1 cellular context compared by ENCODE assay signal in the genomic region with DNA sequence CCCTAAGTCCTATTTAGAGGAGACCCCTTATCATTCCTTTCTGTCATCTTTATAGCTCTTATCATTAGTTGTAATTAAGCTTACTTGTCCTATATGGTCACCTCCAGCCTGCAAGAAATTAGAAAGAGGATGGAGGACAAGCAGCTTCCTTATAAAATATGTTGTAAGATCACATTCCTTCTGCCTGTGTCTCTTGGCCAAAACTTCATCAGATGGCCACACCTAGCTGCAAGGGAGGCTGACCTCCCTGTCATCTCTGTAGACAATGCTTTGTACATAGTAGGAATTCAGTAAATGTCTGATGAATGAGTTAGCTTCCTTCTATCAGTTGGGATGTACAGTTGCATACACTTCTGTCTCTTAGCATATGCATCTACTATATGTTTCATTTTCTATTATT.
TF ChIP-seq lines count a peak whose summit lies in the region.

No MANE protein-coding gene starts in this region.

TF ChIP-seq in IMR-90, 13 proteins besides CTCF, POLR2A, EP300 and RAD21:
- TF ChIP-seq NFE2L2 (IDR thresholded peaks at IDR 0.05; ENCODE audit: low read depth, low read length) = no peak
- no peak for TF ChIP-seq MAFK (IDR thresholded peaks at IDR 0.05; ENCODE audit: low read depth, low read length)
- TF ChIP-seq MAZ (IDR thresholded peaks at IDR 0.05; ENCODE audit: borderline replicate concordance, low read depth, low read length) = no peak
- no peak for TF ChIP-seq SMC3 (IDR thresholded peaks at IDR 0.05; ENCODE audit: low read depth, low read length)
- TF ChIP-seq CEBPB (IDR thresholded peaks at IDR 0.05; ENCODE audit: low read depth, low read length) = no peak
- no peak for TF ChIP-seq RFX5 (IDR thresholded peaks at IDR 0.05; ENCODE audit: low read depth, low read length)
- no peak for TF ChIP-seq BHLHE40 (IDR thresholded peaks at IDR 0.05; ENCODE audit: low read depth, low read length)
- TF ChIP-seq, protein P1, sequence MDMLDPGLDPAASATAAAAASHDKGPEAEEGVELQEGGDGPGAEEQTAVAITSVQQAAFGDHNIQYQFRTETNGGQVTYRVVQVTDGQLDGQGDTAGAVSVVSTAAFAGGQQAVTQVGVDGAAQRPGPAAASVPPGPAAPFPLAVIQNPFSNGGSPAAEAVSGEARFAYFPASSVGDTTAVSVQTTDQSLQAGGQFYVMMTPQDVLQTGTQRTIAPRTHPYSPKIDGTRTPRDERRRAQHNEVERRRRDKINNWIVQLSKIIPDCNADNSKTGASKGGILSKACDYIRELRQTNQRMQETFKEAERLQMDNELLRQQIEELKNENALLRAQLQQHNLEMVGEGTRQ (IDR thresholded peaks at IDR 0.05; ENCODE audit: low read depth, low read length) = no peak
- TF ChIP-seq CHD1 (IDR thresholded peaks at IDR 0.05; ENCODE audit: low read depth, low read length) = no peak
- TF ChIP-seq FOS (IDR thresholded peaks at IDR 0.05; ENCODE audit: low read depth, low read length) = no peak
- TF ChIP-seq RCOR1 (IDR thresholded peaks at IDR 0.05; ENCODE audit: insufficient replicate concordance, low read length) = no peak
- TF ChIP-seq MXI1 (IDR thresholded peaks at IDR 0.05; ENCODE audit: borderline replicate concordance, low read depth, low read length) = no peak
